In the genomic region with DNA sequence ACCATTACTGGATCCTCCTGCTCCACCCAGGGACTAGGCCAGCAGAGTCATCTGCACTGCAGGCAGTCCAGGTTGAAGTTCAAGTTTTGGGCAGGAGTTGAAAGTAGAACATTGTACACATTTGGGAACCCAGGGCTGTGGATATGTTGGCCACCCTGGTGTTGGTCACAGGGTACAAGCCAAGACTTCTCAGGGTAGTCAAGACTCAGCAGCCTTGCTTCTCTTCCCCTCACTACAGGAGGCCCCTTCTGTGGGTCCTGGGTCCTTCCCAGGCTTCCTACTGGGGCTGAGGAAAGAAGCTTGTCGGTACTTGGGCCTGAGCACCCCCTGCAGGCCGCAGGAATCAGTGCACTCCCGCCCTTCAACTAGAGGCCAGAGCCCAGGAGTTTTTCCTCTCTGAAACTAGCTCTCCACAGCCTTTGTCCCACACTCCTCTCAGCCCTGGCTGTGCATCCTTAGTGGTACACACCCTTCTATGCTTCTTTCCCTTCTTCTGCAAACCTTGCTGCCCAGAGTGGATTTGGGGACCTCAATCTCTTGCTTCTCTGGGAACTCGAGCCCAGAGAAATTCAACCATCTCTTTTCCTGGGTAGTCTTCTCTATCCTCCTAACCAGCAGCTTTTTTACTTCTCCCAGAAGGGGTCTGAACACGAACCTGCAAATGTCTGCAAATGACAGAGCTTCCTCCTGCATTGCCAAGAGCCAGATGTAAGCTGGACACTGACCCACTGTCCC, we compare ENCODE assay signal across 8 cellular contexts. TPM values are rescaled to one million over a fixed set of nuclear protein-coding genes. Genes with fewer than 3 reads are reported as not detected.
DNase-seq lines count a peak whose midpoint lies in the region; ATAC-seq, FAIRE-seq and TF ChIP-seq lines count a peak whose summit lies in the region.

No MANE protein-coding gene starts in this region.

- H3K27me3 ChIP-seq in NT2/D1 (ENCODE audit: insufficient read depth, insufficient read length): no peaks in the 10 kb centered on the region
- H3K27me3 ChIP-seq in neural progenitor cell: no peaks in the 10 kb centered on the region
- no peaks in the 10 kb centered on the region for H3K27me3 ChIP-seq in testis

- H3K36me3 Mint-ChIP-seq in neural progenitor cell: no peaks in the 10 kb centered on the region

- no peaks in the 10 kb centered on the region for H3F3A ChIP-seq in neural progenitor cell (ENCODE audit: low read depth)

- no peaks in the 10 kb centered on the region for H3K79me2 ChIP-seq in neural progenitor cell (ENCODE audit: low read depth)

- intact Hi-C loops in testis (cut with DNase I; ENCODE audit: low total_unique reads): no loop called here

- ATAC-seq in HG02981 (IDR thresholded peaks at IDR 0.05; ENCODE audit: unreplicated experiment): peak; percentile 80

- no peaks in the 10 kb centered on the region for H3K4me1 Mint-ChIP-seq in neural progenitor cell

- H3K9me3 Mint-ChIP-seq in neural progenitor cell: no peaks in the 10 kb centered on the region

- 37 to 48% methylated on average over 5 of the region's 5 CpGs for WGBS in testis, 2 donors

- H4K20me1 ChIP-seq in neural progenitor cell (ENCODE audit: low read depth): no peaks in the 10 kb centered on the region

- H3K4me1 ChIP-seq in NT2/D1 (ENCODE audit: insufficient read depth, insufficient read length) (peaks cover 6% of the 10 kb centered on the region), neural progenitor cell (no peaks in the 10 kb centered on the region), testis (no peaks in the 10 kb centered on the region)

- H2AFZ ChIP-seq in neural progenitor cell (replicated peaks): peak overlapping the region; percentile 79

- H3K36me3 ChIP-seq in NT2/D1 (ENCODE audit: insufficient read depth, insufficient read length, low read length): no peaks in the 10 kb centered on the region
- no peaks in the 10 kb centered on the region for H3K36me3 ChIP-seq in neural progenitor cell
- H3K36me3 ChIP-seq in testis (ENCODE audit: low read depth, missing control alignments): no peaks in the 10 kb centered on the region

- no peak overlapping the region for H3K4me3 Mint-ChIP-seq in neural progenitor cell

- TF ChIP-seq CTCF in neural progenitor cell (IDR thresholded peaks at IDR 0.05) (peak; percentile 82), testis (IDR thresholded peaks at IDR 0.05) (peak; percentile 16 to 71 (median 60))

- no peak overlapping the region for H3K27ac ChIP-seq in neural progenitor cell
- no peak overlapping the region for H3K27ac ChIP-seq in testis

- H3K27ac Mint-ChIP-seq in neural progenitor cell: no peak overlapping the region

- H3K9ac ChIP-seq in NT2/D1 (ENCODE audit: insufficient read length, low read depth) (no peak overlapping the region), neural progenitor cell (no peak overlapping the region)

- no peaks in the 10 kb centered on the region for H3K27me3 Mint-ChIP-seq in neural progenitor cell (ENCODE audit: insufficient read depth, low read depth)

- no peak overlapping the region for H3K4me3 ChIP-seq in NT2/D1 (ENCODE audit: insufficient read length, low read depth)
- H3K4me3 ChIP-seq in neural progenitor cell: no peak overlapping the region
- no peak overlapping the region for H3K4me3 ChIP-seq in testis

- DNase-seq in ACHN (peak; percentile 48), GM18507 (ENCODE audit: extremely low spot score, insufficient read length, low read depth) (peak; percentile 43), NT2/D1 (ENCODE audit: low read depth, low spot score) (peak; percentile 46), activated T-cell treated with anti-CD3 and anti-CD28 coated beads for 24 hours (ENCODE audit: low read depth) (peak; percentile 26), fibroblast of gingiva (ENCODE audit: low read depth) (peak; percentile 47), neural progenitor cell (ENCODE audit: low spot score) (peak; percentile 72), testis (peak; percentile 60)

- TF ChIP-seq POLR2A in testis (IDR thresholded peaks at IDR 0.05): no peak

- H3K9me3 ChIP-seq in NT2/D1 (ENCODE audit: insufficient read depth, low read length): no peaks in the 10 kb centered on the region
- no peaks in the 10 kb centered on the region for H3K9me3 ChIP-seq in neural progenitor cell (ENCODE audit: low read depth)
- no peaks in the 10 kb centered on the region for H3K9me3 ChIP-seq in testis

- FAIRE-seq in GM18507 (lab: Jason Lieb, UNC): peak; percentile 68

- in situ Hi-C loops in ACHN (cut with HindIII; ENCODE audit: low pct_ligation_motif_present, low pct_unique_long_range_greater_than_20kb, low sequenced_read_pairs): no loop called here

- no peak overlapping the region for H3K4me2 ChIP-seq in neural progenitor cell

RNA-seq across cellular contexts. Expression of gene HPX, which starts 2.6 kb away (rescaled TPM):
- 0.56 TPM in 2 replicates for total RNA-seq in neural progenitor cell (ENCODE audit: low replicate concordance)
- total RNA-seq in testis: 1 to 10 TPM; 2.7 to 4.2 TPM
- 3.1 TPM for polyA plus RNA-seq in testis (ENCODE audit: insufficient read depth, low read depth, low replicate concordance)

RNA-seq across cellular contexts. Expression of gene APBB1, which starts 24.5 kb away (rescaled TPM):
- total RNA-seq in neural progenitor cell (ENCODE audit: low replicate concordance): 38.5 and 64.9 TPM in 2 replicates
- total RNA-seq in testis: 10 to 100 TPM; 42.6 to 57.3 TPM
- polyA plus RNA-seq in testis (ENCODE audit: insufficient read depth, low read depth, low replicate concordance): 43.7 TPM

RNA-seq across cellular contexts. Expression of gene TRIM3, which starts 30.3 kb away (rescaled TPM):
- 16.1 and 19.9 TPM in 2 replicates for total RNA-seq in neural progenitor cell (ENCODE audit: low replicate concordance)
- 10 to 100 TPM; 29.4 TPM for total RNA-seq in testis
- 15.0 TPM for polyA plus RNA-seq in testis (ENCODE audit: insufficient read depth, low read depth, low replicate concordance)

RNA-seq across cellular contexts. Expression of gene ARFIP2, which starts 37.7 kb away (rescaled TPM):
- 40.2 and 50.5 TPM in 2 replicates for total RNA-seq in neural progenitor cell (ENCODE audit: low replicate concordance)
- total RNA-seq in testis: 10 to 100 TPM; 70.2 to 80.1 TPM
- polyA plus RNA-seq in testis (ENCODE audit: insufficient read depth, low read depth, low replicate concordance): 56.1 TPM

RNA-seq across cellular contexts. Expression of gene TIMM10B, which starts 37.9 kb away (rescaled TPM):
- total RNA-seq in neural progenitor cell (ENCODE audit: low replicate concordance) (37.2 and 39.8 TPM in 2 replicates), testis (10 to 100 TPM; 49.1 to 55.1 TPM)
- polyA plus RNA-seq in testis (ENCODE audit: insufficient read depth, low read depth, low replicate concordance): 37.0 TPM
